In genomic region chr1:193120604-193121166, GRCh38 we compare ENCODE assay signal across 9 cellular contexts. TPM values are rescaled to one million over a fixed set of nuclear protein-coding genes. Genes with fewer than 3 reads are reported as not detected.
DNase-seq lines count a peak whose midpoint lies in the region; ATAC-seq and TF ChIP-seq lines count a peak whose summit lies in the region.
"Had no signal": no experiment of that assay in that cellular context is flagged by ENCODE, and none has a peak within 500 bp of the region (broad histone marks: within the 10 kb centered on the region; RNA-seq: fewer than 3 reads in every experiment).

No MANE protein-coding gene starts in this region.

- peak overlapping the region; percentile 70 for H2AK5ac ChIP-seq in mesenchymal stem cell (ENCODE audit: low read length, severe bottlenecking)

- H4K91ac ChIP-seq in mesenchymal stem cell (ENCODE audit: low read length) = no peak overlapping the region

- no peak for ATAC-seq in GM19395 (IDR thresholded peaks at IDR 0.05; ENCODE audit: unreplicated experiment)

- intact Hi-C loops in left ventricle myocardium inferior (cut with micrococcal nuclease) = loop anchor here (10.0 kb wide), 1 partner anchor 66 kb away; the partner anchor contains the start of genes RO60 and UCHL5

- no peaks in the 10 kb centered on the region for H3K79me1 ChIP-seq in mesenchymal stem cell (replicated peaks; ENCODE audit: low read length, poor library complexity, severe bottlenecking)

- peak overlapping the region; percentile 95 for H3K4me3 Mint-ChIP-seq in activated naive CD8-positive, alpha-beta T cell
- H3K4me3 Mint-ChIP-seq in type B pancreatic cell = peak overlapping the region; percentile 94

- TF ChIP-seq CTCF in left ventricle myocardium inferior (IDR thresholded peaks at IDR 0.05; ENCODE audit: borderline replicate concordance) (no peak), right atrium auricular region (IDR thresholded peaks at IDR 0.05) (no peak), type B pancreatic cell (conservative IDR thresholded peaks at IDR 0.05) (no peak)

- H2AFZ ChIP-seq in mesenchymal stem cell (ENCODE audit: low read depth, low read length) = no peak overlapping the region

- peaks cover 7% of the 10 kb centered on the region for H3K36me3 ChIP-seq in left ventricle myocardium inferior
- H3K36me3 ChIP-seq in right atrium auricular region = peaks cover 6% of the 10 kb centered on the region
- H3K36me3 ChIP-seq in mesenchymal stem cell (ENCODE audit: control insufficient read depth in 1 of 2, insufficient read depth in 2 of 2, low read depth in 1 of 2, low read length in 2 of 2) = peaks cover 6 to 8% of the 10 kb centered on the region in 2 experiments

- 97% methylated on average over 6 of the region's 6 CpGs for WGBS in mesenchymal stem cell

- peak overlapping the region; percentile 97 for H3K27ac Mint-ChIP-seq in activated naive CD8-positive, alpha-beta T cell
- H3K27ac Mint-ChIP-seq in type B pancreatic cell = peak overlapping the region; percentile 98

- H3K27me3 ChIP-seq in left ventricle myocardium inferior (ENCODE audit: low read depth) (no peaks in the 10 kb centered on the region), right atrium auricular region (no peaks in the 10 kb centered on the region), mesenchymal stem cell (ENCODE audit: control insufficient read depth in 1 of 2, insufficient read depth in 1 of 2, low read length in 2 of 2) (no peaks in the 10 kb centered on the region)

- no peak overlapping the region for H3K27ac ChIP-seq in left ventricle myocardium inferior (replicated peaks)
- no peak overlapping the region for H3K27ac ChIP-seq in right atrium auricular region
- H3K27ac ChIP-seq in mesenchymal stem cell (ENCODE audit: low read length, poor library complexity, severe bottlenecking) = no peak overlapping the region

- no peaks in the 10 kb centered on the region for H3K9me3 Mint-ChIP-seq in activated naive CD8-positive, alpha-beta T cell (ENCODE audit: low read depth)
- no peaks in the 10 kb centered on the region for H3K9me3 Mint-ChIP-seq in type B pancreatic cell

- H3K4me1 Mint-ChIP-seq in activated naive CD8-positive, alpha-beta T cell (ENCODE audit: low read depth) = peaks cover 40% of the 10 kb centered on the region
- peaks cover 17% of the 10 kb centered on the region for H3K4me1 Mint-ChIP-seq in type B pancreatic cell (ENCODE audit: unreplicated experiment)

- H3K4me2 ChIP-seq in mesenchymal stem cell (ENCODE audit: low read length, poor library complexity, severe bottlenecking) = peak overlapping the region; percentile 87

- H3K4me3 ChIP-seq in left ventricle myocardium inferior (peak overlapping the region; percentile 87), right atrium auricular region (peak overlapping the region in 1 of 2 donors; percentile 66), mesenchymal stem cell (ENCODE audit: insufficient read depth in 1 of 2, low read depth in 1 of 2, low read length in 2 of 2) (peak overlapping the region in 1 of 2 experiments; percentile 97)

- H3K9ac ChIP-seq in mesenchymal stem cell (ENCODE audit: low read length) = peak overlapping the region; percentile 96

- H3K23ac ChIP-seq in mesenchymal stem cell (ENCODE audit: low read length in 2 of 2) = no peak overlapping the region

- H3K4ac ChIP-seq in mesenchymal stem cell (ENCODE audit: low read depth in 1 of 2, low read length in 2 of 2) = no peak overlapping the region

- no peaks in the 10 kb centered on the region for H3K36me3 Mint-ChIP-seq in activated naive CD8-positive, alpha-beta T cell
- H3K36me3 Mint-ChIP-seq in type B pancreatic cell = peaks cover 3% of the 10 kb centered on the region

- no peak overlapping the region for H2BK120ac ChIP-seq in mesenchymal stem cell (ENCODE audit: low read depth, low read length)

- no peak overlapping the region for H3K14ac ChIP-seq in mesenchymal stem cell (ENCODE audit: low read length in 2 of 2)

- H2BK15ac ChIP-seq in mesenchymal stem cell (ENCODE audit: low read depth, poor library complexity, severe bottlenecking) = no peak overlapping the region

- no peak overlapping the region for H2BK12ac ChIP-seq in mesenchymal stem cell (ENCODE audit: low read length in 2 of 2)

- H3K27me3 Mint-ChIP-seq in activated naive CD8-positive, alpha-beta T cell = no peaks in the 10 kb centered on the region
- H3K27me3 Mint-ChIP-seq in type B pancreatic cell = peaks cover 5% of the 10 kb centered on the region

- H3K9me3 ChIP-seq in left ventricle myocardium inferior (replicated peaks) = no peaks in the 10 kb centered on the region
- no peaks in the 10 kb centered on the region for H3K9me3 ChIP-seq in right atrium auricular region
- H3K9me3 ChIP-seq in mesenchymal stem cell (ENCODE audit: control insufficient read depth, low read length) = no peaks in the 10 kb centered on the region

- no peak overlapping the region for H4K8ac ChIP-seq in mesenchymal stem cell (ENCODE audit: low read length)

- H3K18ac ChIP-seq in mesenchymal stem cell (ENCODE audit: low read depth in 1 of 2, low read length in 2 of 2) = no peak overlapping the region

- DNase-seq in left ventricle myocardium inferior (no peak), right atrium auricular region (ENCODE audit: low spot score) (no peak), mesenchymal stem cell (no peak), type B pancreatic cell (ENCODE audit: extremely low spot score, unreplicated experiment) (no peak), SK-N-DZ (ENCODE audit: low spot score) (no peak), glomerular visceral epithelial cell (ENCODE audit: extremely low spot score) (no peak)
- DNase-seq: NCI-H524 had no signal

- H3K4me1 ChIP-seq in left ventricle myocardium inferior (peaks cover 48% of the 10 kb centered on the region), right atrium auricular region (peaks cover 0 to 30% of the 10 kb centered on the region in 2 donors), mesenchymal stem cell (ENCODE audit: control insufficient read depth, insufficient read depth, low read depth, low read length) (peaks cover 2% of the 10 kb centered on the region)

- H2BK5ac ChIP-seq in mesenchymal stem cell (ENCODE audit: low read depth, low read length, poor library complexity, severe bottlenecking) = no peak overlapping the region

RNA-seq across cellular contexts. Expression of gene CDC73, which starts 1.1 kb away (rescaled TPM):
- 46.8 TPM for total RNA-seq in left ventricle myocardium inferior
- 10 to 100 TPM; 27.8 to 30.1 TPM for total RNA-seq in right atrium auricular region
- polyA plus RNA-seq in mesenchymal stem cell (2013, experiment 1 of 2) = 24.8 TPM
- polyA plus RNA-seq in mesenchymal stem cell (2013, experiment 2 of 2) = 25.1 TPM
- total RNA-seq in type B pancreatic cell (ENCODE audit: low replicate concordance) = 43.3 and 57.5 TPM in 2 replicates
- 9.1 and 9.4 TPM in 2 replicates for polyA plus RNA-seq in SK-N-DZ (2014; cell fraction: cytosol; rRNA removed)
- polyA plus RNA-seq in SK-N-DZ (2014; cell fraction: nucleus; rRNA removed) = 6.4 and 10.1 TPM in 2 replicates

RNA-seq across cellular contexts. Expression of gene GLRX2, which starts 15.5 kb away (rescaled TPM):
- 31.8 TPM for total RNA-seq in left ventricle myocardium inferior
- 10 to 100 TPM in 1 of 2 donors, 1 to 10 TPM in 1; 6.8 to 12.1 TPM for total RNA-seq in right atrium auricular region
- 28.8 TPM for polyA plus RNA-seq in mesenchymal stem cell (2013, experiment 1 of 2)
- 29.9 TPM for polyA plus RNA-seq in mesenchymal stem cell (2013, experiment 2 of 2)
- 13.9 and 18.9 TPM in 2 replicates for total RNA-seq in type B pancreatic cell (ENCODE audit: low replicate concordance)
- polyA plus RNA-seq in SK-N-DZ (2014; cell fraction: cytosol; rRNA removed) = 13.9 and 14.7 TPM in 2 replicates
- polyA plus RNA-seq in SK-N-DZ (2014; cell fraction: nucleus; rRNA removed) = 12.5 and 22.0 TPM in 2 replicates
